In the genomic region with DNA sequence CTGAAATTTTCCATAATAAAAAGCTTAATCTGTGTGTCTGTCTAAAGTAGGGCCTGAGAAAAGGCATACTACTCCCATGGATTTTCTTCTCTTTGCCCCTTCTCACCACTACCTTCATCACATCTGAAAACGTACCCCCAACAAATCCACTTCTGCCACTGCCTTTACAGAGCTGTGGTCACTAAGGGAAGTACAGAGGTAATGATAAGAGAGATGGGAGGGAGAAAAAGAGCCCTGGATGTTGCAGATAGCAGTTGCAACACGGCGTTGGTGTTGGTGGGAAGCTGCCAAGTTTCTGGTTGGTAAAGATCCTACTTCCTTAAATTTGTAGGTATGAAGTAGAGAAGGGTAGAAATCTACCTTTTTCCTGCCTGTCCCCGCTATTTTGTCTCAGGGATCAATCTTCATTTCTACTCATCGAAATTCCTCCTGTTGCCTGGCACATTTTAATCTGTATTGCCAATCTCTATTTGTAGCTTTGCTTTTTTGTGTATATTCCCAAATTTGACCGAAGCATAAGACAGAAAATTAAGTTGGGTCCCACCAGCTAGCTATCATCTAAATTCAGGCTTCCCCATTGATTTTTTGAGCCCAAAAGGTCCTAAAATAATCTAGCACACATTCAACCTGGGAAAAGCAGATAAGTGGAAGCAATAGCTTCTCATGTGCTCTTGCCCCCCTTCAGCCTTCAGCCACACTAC, we compare ENCODE assay signal across 1 cellular context.
TF ChIP-seq lines count a peak whose summit lies in the region.

No MANE protein-coding gene starts in this region.

TF ChIP-seq in K562, 482 proteins besides CTCF, POLR2A, EP300 and RAD21 (continued from another document and continues in another):
- TF ChIP-seq MLX (CRISPR knock-in tag; conservative IDR thresholded peaks at IDR 0.05), result no peak
- no peak for TF ChIP-seq ZNF133 (CRISPR knock-in tag; IDR thresholded peaks at IDR 0.05)
- no peak for TF ChIP-seq TSC22D4 (tag; IDR thresholded peaks at IDR 0.05)
- TF ChIP-seq, protein P1, sequence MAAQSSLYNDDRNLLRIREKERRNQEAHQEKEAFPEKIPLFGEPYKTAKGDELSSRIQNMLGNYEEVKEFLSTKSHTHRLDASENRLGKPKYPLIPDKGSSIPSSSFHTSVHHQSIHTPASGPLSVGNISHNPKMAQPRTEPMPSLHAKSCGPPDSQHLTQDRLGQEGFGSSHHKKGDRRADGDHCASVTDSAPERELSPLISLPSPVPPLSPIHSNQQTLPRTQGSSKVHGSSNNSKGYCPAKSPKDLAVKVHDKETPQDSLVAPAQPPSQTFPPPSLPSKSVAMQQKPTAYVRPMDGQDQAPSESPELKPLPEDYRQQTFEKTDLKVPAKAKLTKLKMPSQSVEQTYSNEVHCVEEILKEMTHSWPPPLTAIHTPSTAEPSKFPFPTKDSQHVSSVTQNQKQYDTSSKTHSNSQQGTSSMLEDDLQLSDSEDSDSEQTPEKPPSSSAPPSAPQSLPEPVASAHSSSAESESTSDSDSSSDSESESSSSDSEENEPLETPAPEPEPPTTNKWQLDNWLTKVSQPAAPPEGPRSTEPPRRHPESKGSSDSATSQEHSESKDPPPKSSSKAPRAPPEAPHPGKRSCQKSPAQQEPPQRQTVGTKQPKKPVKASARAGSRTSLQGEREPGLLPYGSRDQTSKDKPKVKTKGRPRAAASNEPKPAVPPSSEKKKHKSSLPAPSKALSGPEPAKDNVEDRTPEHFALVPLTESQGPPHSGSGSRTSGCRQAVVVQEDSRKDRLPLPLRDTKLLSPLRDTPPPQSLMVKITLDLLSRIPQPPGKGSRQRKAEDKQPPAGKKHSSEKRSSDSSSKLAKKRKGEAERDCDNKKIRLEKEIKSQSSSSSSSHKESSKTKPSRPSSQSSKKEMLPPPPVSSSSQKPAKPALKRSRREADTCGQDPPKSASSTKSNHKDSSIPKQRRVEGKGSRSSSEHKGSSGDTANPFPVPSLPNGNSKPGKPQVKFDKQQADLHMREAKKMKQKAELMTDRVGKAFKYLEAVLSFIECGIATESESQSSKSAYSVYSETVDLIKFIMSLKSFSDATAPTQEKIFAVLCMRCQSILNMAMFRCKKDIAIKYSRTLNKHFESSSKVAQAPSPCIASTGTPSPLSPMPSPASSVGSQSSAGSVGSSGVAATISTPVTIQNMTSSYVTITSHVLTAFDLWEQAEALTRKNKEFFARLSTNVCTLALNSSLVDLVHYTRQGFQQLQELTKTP (IDR thresholded peaks at IDR 0.05; ENCODE audit: low read depth in 1 of 2, partially characterized antibody in 2 of 2), result peak in 1 of 2 experiments; percentile 84
- TF ChIP-seq PHF21A (IDR thresholded peaks at IDR 0.05; ENCODE audit: borderline replicate concordance, low read depth), result no peak
- no peak for TF ChIP-seq HNRNPH1 (optimal IDR thresholded peaks at IDR 0.05; ENCODE audit: low read depth, low read length)
- TF ChIP-seq ZBTB43 (CRISPR knock-in tag; IDR thresholded peaks at IDR 0.05), result no peak
- TF ChIP-seq BRD9 (IDR thresholded peaks at IDR 0.05; ENCODE audit: low read depth, partially characterized antibody), result peak; percentile 45
- TF ChIP-seq ZBTB40 (IDR thresholded peaks at IDR 0.05), result no peak
- no peak for TF ChIP-seq ZBTB40 (CRISPR knock-in tag; IDR thresholded peaks at IDR 0.05)
- no peak for TF ChIP-seq ZBTB1 (CRISPR knock-in tag; IDR thresholded peaks at IDR 0.05; ENCODE audit: borderline replicate concordance, low read depth)
- no peak for TF ChIP-seq THAP7 (CRISPR knock-in tag; IDR thresholded peaks at IDR 0.05)
- TF ChIP-seq ZNF277 (CRISPR knock-in tag; IDR thresholded peaks at IDR 0.05; ENCODE audit: borderline replicate concordance), result no peak
- TF ChIP-seq SPI1 (IDR thresholded peaks at IDR 0.05; ENCODE audit: borderline replicate concordance, low read depth, low read length), result peak; percentile 92
- TF ChIP-seq POLR2AphosphoS5 (IDR thresholded peaks at IDR 0.05; ENCODE audit: control insufficient read depth, insufficient read depth, low read depth, low read length), result peak; percentile 92
- peak; percentile 68 for TF ChIP-seq CEBPG (CRISPR knock-in tag; IDR thresholded peaks at IDR 0.05)
- TF ChIP-seq CEBPG (tag; conservative IDR thresholded peaks at IDR 0.05 in 1 of 2, IDR thresholded peaks at IDR 0.05 in 1 of 2), result peak; percentile 85 to 89
- no peak for TF ChIP-seq CBX2 (IDR thresholded peaks at IDR 0.05; ENCODE audit: insufficient read depth, low read length, poor library complexity, severe bottlenecking)
- peak; percentile 97 for TF ChIP-seq HMGN3 (IDR thresholded peaks at IDR 0.05; ENCODE audit: borderline replicate concordance, extremely low read depth, insufficient read length, low read depth, low read length)
- no peak for TF ChIP-seq SRSF1 (IDR thresholded peaks at IDR 0.05; ENCODE audit: low read depth, low read length)
- TF ChIP-seq C11orf30 (IDR thresholded peaks at IDR 0.05; ENCODE audit: low read depth), result no peak
- TF ChIP-seq ZNF79 (CRISPR knock-in tag; IDR thresholded peaks at IDR 0.05; ENCODE audit: low read depth), result no peak
- no peak for TF ChIP-seq KAT8 (IDR thresholded peaks at IDR 0.05; ENCODE audit: low read depth)
- 0 out of 2 replicates have a peak, but pooled peaks have one; percentile 43 for TF ChIP-seq TARDBP (IDR thresholded peaks at IDR 0.05)
- no peak for TF ChIP-seq CBFB (CRISPR knock-in tag; IDR thresholded peaks at IDR 0.05)
- TF ChIP-seq ZEB2 (IDR thresholded peaks at IDR 0.05), result peak; percentile 91
- no peak for TF ChIP-seq GMEB1 (CRISPR knock-in tag; IDR thresholded peaks at IDR 0.05)
- no peak for TF ChIP-seq MCM3 (IDR thresholded peaks at IDR 0.05)
- peak; percentile 75 for TF ChIP-seq ZNF592 (IDR thresholded peaks at IDR 0.05)
